ENCODE assay signal across 29 cellular contexts in genomic region chrX:44440006-44440405, GRCh38.
"Had no signal": no experiment of that assay in that cellular context is flagged by ENCODE, and none has a peak within 500 bp of the region (broad histone marks: within the 10 kb centered on the region; RNA-seq: fewer than 3 reads in every experiment).

No MANE protein-coding gene starts in this region.

- H3K4me1 ChIP-seq: esophagus muscularis mucosa, esophagus squamous epithelium, foreskin keratinocyte, gastrocnemius medialis, gastroesophageal sphincter, heart left ventricle, heart right ventricle had no signal

- DNase-seq: cortex of kidney; dermis blood vessel endothelial cell; dorsolateral prefrontal cortex; effector CD4-positive, alpha-beta T cell; effector CD8-positive, alpha-beta T cell; effector memory CD4-positive, alpha-beta T cell; effector memory CD8-positive, alpha-beta T cell; endodermal cell; erythroblast; esophagus squamous epithelium; foreskin fibroblast; foreskin keratinocyte; foreskin melanocyte; gastrocnemius medialis; glutamatergic neuron; head of caudate nucleus; heart left ventricle; heart right ventricle; hippocampal formation had no signal

- H3K4me3 ChIP-seq: coronary artery, dorsolateral prefrontal cortex, esophagus muscularis mucosa, esophagus squamous epithelium, gastrocnemius medialis, gastroesophageal sphincter, heart left ventricle, heart right ventricle, hepatocyte had no signal

- H3K4me3 Mint-ChIP-seq: dendritic cell treated with granulocyte-macrophage colony-stimulating factor and Interleukin-4, amounts not matched to agents 40 ng/mL and 50 ng/mL, for 4 days; effector memory CD8-positive, alpha-beta T cell; endodermal cell had no signal

- H3K4me2 ChIP-seq: hepatocyte had no signal

- H3K27ac ChIP-seq: coronary artery, dorsolateral prefrontal cortex, epithelial cell of prostate, esophagus muscularis mucosa, esophagus squamous epithelium, foreskin keratinocyte, gastrocnemius medialis, gastroesophageal sphincter, heart left ventricle, heart right ventricle, hepatocyte had no signal

- FAIRE-seq: endometrium, endothelial cell of umbilical vein, frontal cortex had no signal

- H3K79me2 ChIP-seq: hepatocyte had no signal

- H3K27me3 ChIP-seq: esophagus muscularis mucosa, esophagus squamous epithelium, foreskin keratinocyte, gastrocnemius medialis, gastroesophageal sphincter, heart left ventricle, hepatocyte had no signal

- H3K9me3 ChIP-seq: esophagus muscularis mucosa, esophagus squamous epithelium, gastrocnemius medialis, gastroesophageal sphincter, heart left ventricle, heart right ventricle had no signal

- H3K36me3 ChIP-seq: esophagus muscularis mucosa, esophagus squamous epithelium, gastrocnemius medialis, gastroesophageal sphincter, heart left ventricle, heart right ventricle had no signal

- H2AFZ ChIP-seq: hepatocyte had no signal

- H3K27ac Mint-ChIP-seq: dendritic cell treated with granulocyte-macrophage colony-stimulating factor and Interleukin-4, amounts not matched to agents 40 ng/mL and 50 ng/mL, for 4 days; effector memory CD8-positive, alpha-beta T cell; endodermal cell had no signal

- H3K9me3 Mint-ChIP-seq: dendritic cell treated with granulocyte-macrophage colony-stimulating factor and Interleukin-4, amounts not matched to agents 40 ng/mL and 50 ng/mL, for 4 days; effector memory CD8-positive, alpha-beta T cell had no signal

- ATAC-seq: effector memory CD8-positive, alpha-beta T cell; esophagus mucosa; foreskin keratinocyte; gastrocnemius medialis; gastroesophageal sphincter; heart left ventricle; heart right ventricle had no signal

- H3K27me3 Mint-ChIP-seq: dendritic cell treated with granulocyte-macrophage colony-stimulating factor and Interleukin-4, amounts not matched to agents 40 ng/mL and 50 ng/mL, for 4 days had no signal
